ENCODE assay signal across 1 cellular context in the genomic region with DNA sequence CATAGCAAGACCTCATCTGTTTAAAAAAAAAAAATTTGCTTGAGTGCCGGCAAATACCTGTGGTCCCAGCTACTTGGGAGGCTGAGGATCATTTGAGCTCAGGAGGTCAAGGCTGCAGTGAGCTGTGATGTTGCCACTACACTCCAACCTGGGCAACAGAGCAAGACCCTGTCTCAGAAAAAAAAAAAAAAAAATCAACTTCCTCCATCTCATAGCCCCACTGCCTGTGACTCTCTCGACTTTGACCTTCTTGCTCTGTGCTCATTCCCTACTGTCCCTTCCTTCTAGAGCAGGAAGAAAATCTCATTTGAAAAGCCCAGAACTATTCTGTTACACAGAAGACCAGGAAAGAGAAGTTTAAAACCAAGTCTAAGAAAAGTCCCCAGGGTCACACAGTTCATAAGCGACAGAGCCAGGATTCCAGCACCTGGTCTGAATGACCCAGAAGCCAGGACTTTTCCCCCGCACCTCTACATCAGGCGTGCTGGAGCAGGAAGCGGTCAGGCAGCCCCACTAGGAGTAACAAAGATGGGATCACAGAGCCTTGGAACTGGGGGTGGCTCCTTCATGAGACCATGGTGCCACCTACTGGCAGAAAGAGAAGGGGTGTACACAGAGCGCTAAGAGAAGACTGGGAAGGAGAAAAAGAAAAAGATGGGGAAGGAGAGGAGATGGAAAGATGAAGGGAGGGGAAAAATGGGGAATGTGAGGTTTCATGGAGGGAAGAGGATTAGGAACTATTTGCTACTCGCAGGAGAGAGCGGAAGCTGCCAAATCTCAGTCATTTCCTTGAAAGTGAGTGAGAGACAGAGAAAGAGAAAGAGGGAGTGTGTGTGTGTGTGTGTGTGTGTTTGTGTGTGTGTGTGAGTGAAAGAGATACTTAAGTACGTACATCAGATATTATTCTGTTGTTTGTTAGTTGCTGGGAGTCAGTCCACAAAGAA.
TF ChIP-seq lines count a peak whose summit lies in the region.

No MANE protein-coding gene starts in this region.

TF ChIP-seq in H1, 55 proteins besides CTCF, POLR2A, EP300 and RAD21:
- TF ChIP-seq, protein P1, sequence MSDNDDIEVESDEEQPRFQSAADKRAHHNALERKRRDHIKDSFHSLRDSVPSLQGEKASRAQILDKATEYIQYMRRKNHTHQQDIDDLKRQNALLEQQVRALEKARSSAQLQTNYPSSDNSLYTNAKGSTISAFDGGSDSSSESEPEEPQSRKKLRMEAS (IDR thresholded peaks at IDR 0.05), result no peak
- TF ChIP-seq YY1 (IDR thresholded peaks at IDR 0.05; ENCODE audit: low read depth, low read length) (peak; percentile 72), RFX5 (IDR thresholded peaks at IDR 0.05; ENCODE audit: borderline replicate concordance, low read depth, low read length) (no peak), NANOG (IDR thresholded peaks at IDR 0.05; ENCODE audit: insufficient read depth, low read depth, low read length, poor library complexity, severe bottlenecking) (no peak), JUN (IDR thresholded peaks at IDR 0.05; ENCODE audit: low read depth, low read length) (no peak), CREB1 (IDR thresholded peaks at IDR 0.05) (no peak), TEAD4 (IDR thresholded peaks at IDR 0.05; ENCODE audit: low read depth, low read length) (no peak), ASH2L (IDR thresholded peaks at IDR 0.05; ENCODE audit: low read length) (no peak), TCF12 (IDR thresholded peaks at IDR 0.05; ENCODE audit: low read depth, low read length) (0 out of 2 replicates have a peak, but pooled peaks have one; percentile 35), SIRT6 (IDR thresholded peaks at IDR 0.05; ENCODE audit: low read length) (no peak), SP1 (IDR thresholded peaks at IDR 0.05; ENCODE audit: low read depth, low read length) (no peak), HDAC2 (IDR thresholded peaks at IDR 0.05; ENCODE audit: borderline replicate concordance in 1 of 2, low read depth in 2 of 2, low read length in 2 of 2) (no peak), BRCA1 (IDR thresholded peaks at IDR 0.05; ENCODE audit: low read depth, low read length) (no peak), KDM1A (IDR thresholded peaks at IDR 0.05; ENCODE audit: borderline replicate concordance, low read length) (0 out of 2 replicates have a peak, but pooled peaks have one; percentile 47), SIN3A (conservative IDR thresholded peaks at IDR 0.05 in 1 of 2, IDR thresholded peaks at IDR 0.05 in 1 of 2; ENCODE audit: low read depth in 1 of 2, low read length in 2 of 2) (no peak), SP4 (IDR thresholded peaks at IDR 0.05; ENCODE audit: low read length) (no peak), SUZ12 (IDR thresholded peaks at IDR 0.05; ENCODE audit: low read length) (no peak), CBX5 (IDR thresholded peaks at IDR 0.05; ENCODE audit: low read depth, low read length) (no peak), TAF1 (IDR thresholded peaks at IDR 0.05; ENCODE audit: low read depth, low read length) (no peak), SIX5 (IDR thresholded peaks at IDR 0.05; ENCODE audit: low read depth, low read length) (no peak), TAF7 (optimal IDR thresholded peaks at IDR 0.05; ENCODE audit: borderline replicate concordance, low read depth, low read length) (peak; percentile 29)
- TF ChIP-seq, protein P2, sequence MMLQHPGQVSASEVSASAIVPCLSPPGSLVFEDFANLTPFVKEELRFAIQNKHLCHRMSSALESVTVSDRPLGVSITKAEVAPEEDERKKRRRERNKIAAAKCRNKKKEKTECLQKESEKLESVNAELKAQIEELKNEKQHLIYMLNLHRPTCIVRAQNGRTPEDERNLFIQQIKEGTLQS (IDR thresholded peaks at IDR 0.05; ENCODE audit: insufficient read depth, low read depth, low read length), result no peak
